ENCODE assay signal across 9 cellular contexts in genomic region chr20:5674176-5674660, GRCh38.
DNase-seq lines count a peak whose midpoint lies in the region; ATAC-seq and TF ChIP-seq lines count a peak whose summit lies in the region.
"Had no signal": no experiment of that assay in that cellular context is flagged by ENCODE, and none has a peak within 500 bp of the region (broad histone marks: within the 10 kb centered on the region; RNA-seq: fewer than 3 reads in every experiment).

No MANE protein-coding gene starts in this region.

- POLR2A ChIA-PET in CD8-positive, alpha-beta T cell (lab: Charles Lee): no interaction called here
- POLR2A ChIA-PET in RWPE1 (lab: Yijun Ruan, JAX; ENCODE audit: low non-redundant PET): no interaction called here

- H3K4me1 Mint-ChIP-seq in CD8-positive, alpha-beta T cell (ENCODE audit: low read depth): peaks cover 5% of the 10 kb centered on the region

- no peak overlapping the region for H3K27ac ChIP-seq in CD8-positive, alpha-beta T cell (ENCODE audit: low read depth, low read length)
- H3K27ac ChIP-seq in RWPE1 (no peak overlapping the region), foreskin keratinocyte (no peak overlapping the region), SJCRH30 (no peak overlapping the region)

- TF ChIP-seq CTCF in CD8-positive, alpha-beta T cell (IDR thresholded peaks at IDR 0.05): no peak
- no peak for TF ChIP-seq CTCF in RWPE1 (conservative IDR thresholded peaks at IDR 0.05; ENCODE audit: low read depth)
- no peak for TF ChIP-seq CTCF in foreskin keratinocyte (conservative IDR thresholded peaks at IDR 0.05)
- TF ChIP-seq CTCF in BE2C (IDR thresholded peaks at IDR 0.05; ENCODE audit: low read depth, low read length): no peak

- no peak overlapping the region for H3K4me3 ChIP-seq in CD8-positive, alpha-beta T cell (ENCODE audit: low read depth, low read length)
- H3K4me3 ChIP-seq in BE2C (ENCODE audit: low read depth, low read length) (no peak overlapping the region), SJCRH30 (no peak overlapping the region)

- no peak overlapping the region for H3K4me3 Mint-ChIP-seq in CD8-positive, alpha-beta T cell
- H3K4me3 Mint-ChIP-seq: brain had no signal

- no peaks in the 10 kb centered on the region for H3K36me3 Mint-ChIP-seq in CD8-positive, alpha-beta T cell
- H3K36me3 Mint-ChIP-seq: brain had no signal

- H3K27me3 Mint-ChIP-seq in CD8-positive, alpha-beta T cell (ENCODE audit: low read depth): no peaks in the 10 kb centered on the region

- ATAC-seq in CD8-positive, alpha-beta T cell: peak; percentile 64
- ATAC-seq in HG03135 (IDR thresholded peaks at IDR 0.05; ENCODE audit: unreplicated experiment) (peak; percentile 91), foreskin keratinocyte (peak; percentile 95)

- H3K36me3 ChIP-seq in CD8-positive, alpha-beta T cell (ENCODE audit: insufficient read depth, low read length): no peaks in the 10 kb centered on the region
- H3K36me3 ChIP-seq in BE2C (no peaks in the 10 kb centered on the region), SJCRH30 (no peaks in the 10 kb centered on the region)

- no peak overlapping the region for H3K27ac Mint-ChIP-seq in CD8-positive, alpha-beta T cell
- H3K27ac Mint-ChIP-seq: brain had no signal

- H3K27me3 ChIP-seq in CD8-positive, alpha-beta T cell (ENCODE audit: insufficient read depth, low read length): no peaks in the 10 kb centered on the region
- H3K27me3 ChIP-seq in foreskin keratinocyte (no peaks in the 10 kb centered on the region), BE2C (no peaks in the 10 kb centered on the region), SJCRH30 (no peaks in the 10 kb centered on the region)

- peak in 1 of 7 experiments; percentile 14 for DNase-seq in CD8-positive, alpha-beta T cell
- DNase-seq in GM19240 (ENCODE audit: insufficient read length, low spot score) (peak; percentile 34), RWPE1 (ENCODE audit: low spot score) (peak; percentile 64), foreskin keratinocyte (peak; percentile 87 to 89), BE2C (no peak), SJCRH30 (no peak)
- DNase-seq in activated effector memory CD4-positive, alpha-beta T cell treated with Interleukin-2 at 50 U/mL for 16 hours: no peak

- no peaks in the 10 kb centered on the region for H3K4me1 ChIP-seq in CD8-positive, alpha-beta T cell (ENCODE audit: insufficient read depth, low read length)
- peaks cover 10% of the 10 kb centered on the region for H3K4me1 ChIP-seq in foreskin keratinocyte
- H3K4me1 ChIP-seq in BE2C: no peaks in the 10 kb centered on the region
- H3K4me1 ChIP-seq in SJCRH30: no peaks in the 10 kb centered on the region

- intact Hi-C loops in CD8-positive, alpha-beta T cell (cut with DNase I, micrococcal nuclease): no loop called here

- no peaks in the 10 kb centered on the region for H3K9me3 ChIP-seq in CD8-positive, alpha-beta T cell (ENCODE audit: low read length)
- H3K9me3 ChIP-seq in BE2C: no peaks in the 10 kb centered on the region
- no peaks in the 10 kb centered on the region for H3K9me3 ChIP-seq in SJCRH30 (replicated peaks)

- no peaks in the 10 kb centered on the region for H3K9me3 Mint-ChIP-seq in CD8-positive, alpha-beta T cell
- H3K9me3 Mint-ChIP-seq: brain had no signal

- CTCF ChIA-PET in CD8-positive, alpha-beta T cell (lab: Charles Lee): no interaction called here
- CTCF ChIA-PET in RWPE1 (lab: Yijun Ruan, JAX): no interaction called here

Comparison
In these comparisons a context has a peak if more than half of its experiments do, and no peak if none do; other contexts are left out.
1. DNase-seq: peak in GM19240 (single experiment), RWPE1 (single experiment) and foreskin keratinocyte (2 of 2); none in BE2C (single experiment), activated effector memory CD4-positive, alpha-beta T cell treated with Interleukin-2 at 50 U/mL for 16 hours (single experiment) and SJCRH30 (0 of 2).
2. Peak in every context shown above with its lines, with median percentiles within 50 percentile points of each other: ATAC-seq.